ENCODE assay signal across 9 cellular contexts in genomic region chr2:202267495-202267894, GRCh38. TPM values are rescaled to one million over a fixed set of nuclear protein-coding genes. Genes with fewer than 3 reads are reported as not detected.
DNase-seq lines count a peak whose midpoint lies in the region; ATAC-seq, FAIRE-seq and TF ChIP-seq lines count a peak whose summit lies in the region.
"Had no signal": no experiment of that assay in that cellular context is flagged by ENCODE, and none has a peak within 500 bp of the region (broad histone marks: within the 10 kb centered on the region; RNA-seq: fewer than 3 reads in every experiment).

No MANE protein-coding gene starts in this region.

- H2AK5ac ChIP-seq in H9 (ENCODE audit: insufficient read length, low read length), result no peak overlapping the region
- H2AK5ac ChIP-seq in mesenchymal stem cell (ENCODE audit: low read length, severe bottlenecking), result no peak overlapping the region

- H3T11ph ChIP-seq in H9 (ENCODE audit: low read length), result no peak overlapping the region

- peaks cover 0 to 5% (median 0%) of the 10 kb centered on the region in 3 experiments; a peak in 3 of 7 replicates for H3K36me3 Mint-ChIP-seq in H9 (ENCODE audit: insufficient read depth in 1 of 3, low read depth in 3 of 3)

- H2AFZ ChIP-seq in H9 (ENCODE audit: low read length) (no peak overlapping the region), GM12878 (ENCODE audit: control insufficient read depth, low read depth, low read length) (no peak overlapping the region), mesenchymal stem cell (ENCODE audit: low read depth, low read length) (no peak overlapping the region)

- no CpG with 5 or more reads among the region's 9 CpGs for WGBS in H9 (ENCODE audit: extremely low coverage, insufficient read length, low lambda C conversion rate)
- WGBS in GM12878 (ENCODE audit: insufficient coverage, insufficient replicate concordance, low lambda C conversion rate, missing lambda C conversion rate), result under 1% methylated on average over 9 of the region's 9 CpGs
- WGBS in mesenchymal stem cell, result 70% methylated on average over 8 of the region's 9 CpGs

- H3K4me1 ChIP-seq in H9 (ENCODE audit: insufficient read depth, low read length), result peaks cover 2% of the 10 kb centered on the region; the same call in 1 of the 2 replicates
- H3K4me1 ChIP-seq in GM12878 (ENCODE audit: control insufficient read depth, insufficient read depth, low read length), result peaks cover 12% of the 10 kb centered on the region
- peaks cover 7% of the 10 kb centered on the region for H3K4me1 ChIP-seq in mesenchymal stem cell (ENCODE audit: control insufficient read depth, insufficient read depth, low read depth, low read length)

- H3K27me3 ChIP-seq in AG04450 (ENCODE audit: control insufficient read depth, insufficient read depth, low read length) (no peaks in the 10 kb centered on the region), H9 (ENCODE audit: insufficient read depth, low read length) (no peaks in the 10 kb centered on the region), GM12878 (replicated peaks in 1 of 2; ENCODE audit: control insufficient read depth in 2 of 2, insufficient read depth in 2 of 2, low read length in 1 of 2) (no peaks in the 10 kb centered on the region), mesenchymal stem cell (ENCODE audit: control insufficient read depth in 1 of 2, insufficient read depth in 1 of 2, low read length in 2 of 2) (no peaks in the 10 kb centered on the region)

- H3K27ac ChIP-seq in AG04450 (ENCODE audit: low read depth, low read length), result no peak overlapping the region
- no peak overlapping the region for H3K27ac ChIP-seq in H9 (ENCODE audit: insufficient read length, low read depth, low read length)
- H3K27ac ChIP-seq in GM12878 (ENCODE audit: control insufficient read depth, insufficient read depth), result peak overlapping the region; percentile 99
- H3K27ac ChIP-seq in mesenchymal stem cell (ENCODE audit: low read length, poor library complexity, severe bottlenecking), result no peak overlapping the region

- H4K91ac ChIP-seq in H9 (ENCODE audit: insufficient read length, low read depth, low read length) (no peak overlapping the region), mesenchymal stem cell (ENCODE audit: low read length) (no peak overlapping the region)

- no peak overlapping the region for H2BK20ac ChIP-seq in H9 (ENCODE audit: low read depth, low read length, poor library complexity, severe bottlenecking)

- peak overlapping the region; percentile 100 for H3K9ac ChIP-seq in H9 (ENCODE audit: extremely low read depth, insufficient read length, low read length)
- peak overlapping the region; percentile 98 for H3K9ac ChIP-seq in GM12878 (ENCODE audit: control insufficient read depth, insufficient read depth, low read length)
- peak overlapping the region; percentile 98 for H3K9ac ChIP-seq in mesenchymal stem cell (ENCODE audit: low read length)

- no TSS peak for BruUV-seq in GM12878 (replicated peaks; lab: Mats Ljungman, UMichigan)

- no peak for TF ChIP-seq EP300 in GM12878 (IDR thresholded peaks at IDR 0.05; ENCODE audit: borderline replicate concordance in 1 of 2, control insufficient read depth in 1 of 2, low read depth in 2 of 2, low read length in 2 of 2)

- H4K5ac ChIP-seq in H9 (ENCODE audit: insufficient read length, low read depth, low read length), result no peak overlapping the region

- H3K4me1 Mint-ChIP-seq in H9, result peaks cover 12 to 18% of the 10 kb centered on the region in 2 experiments; a peak in 3 of 4 replicates

- RAD21 ChIA-PET in GM12878 (lab: Charles Lee; ENCODE audit: unreplicated experiment), result interaction anchor here (1.5 to 1.6 kb wide), 3 partner anchors 10 to 114 kb away, joined by 4 to 7 read pairs (median 7); no protein-coding TSS in a partner anchor

- H3K4me2 ChIP-seq in H9 (ENCODE audit: insufficient read depth, insufficient read length, low read length) (peak overlapping the region; percentile 99), GM12878 (ENCODE audit: control insufficient read depth, insufficient read depth) (peak overlapping the region; percentile 71), mesenchymal stem cell (ENCODE audit: low read length, poor library complexity, severe bottlenecking) (peak overlapping the region; percentile 82)

- H3K4ac ChIP-seq in H9 (ENCODE audit: low read depth, low read length) (no peak overlapping the region), mesenchymal stem cell (ENCODE audit: low read depth in 1 of 2, low read length in 2 of 2) (no peak overlapping the region)

- H4K8ac ChIP-seq in H9 (replicated peaks; ENCODE audit: insufficient read length, low read depth, low read length) (no peak overlapping the region), mesenchymal stem cell (ENCODE audit: low read length) (no peak overlapping the region)

- intact Hi-C loops in GM12878 (cut with micrococcal nuclease; ENCODE audit: unreplicated experiment), result loop anchor here (5.0 kb wide), 1 partner anchor 110 kb away; the partner anchor contains the start of gene BMPR2

- CTCF ChIA-PET in AG04450 (lab: Charles Lee) (interaction anchor here (1.0 to 3.6 kb wide), 2 partner anchors 11 to 232 kb away, joined by 3 to 15 read pairs; no protein-coding TSS in a partner anchor), GM12878 (lab: Yijun Ruan, JAX) (interaction anchor here (0.7 to 1.3 kb wide), 2 partner anchors 11 to 359 kb away, joined by 3 to 5 read pairs; no protein-coding TSS in a partner anchor)

- H3K79me1 ChIP-seq in H9 (ENCODE audit: insufficient read depth, low read depth, low read length, poor library complexity, severe bottlenecking) (no peaks in the 10 kb centered on the region), mesenchymal stem cell (replicated peaks; ENCODE audit: low read length, poor library complexity, severe bottlenecking) (peaks cover 4% of the 10 kb centered on the region)

- DNase-seq in AG04450 (ENCODE audit: low read depth, low spot score) (no peak), H9 (no peak), GM12878 (ENCODE audit: low read depth, low spot score) (no peak), mesenchymal stem cell (no peak), hippocampal formation (lab: John Stamatoyannopoulos, UW) (no peak)
- no peak for DNase-seq in stimulated activated CD4-positive, alpha-beta T cell treated with anti-CD3 and anti-CD28 coated beads, Interleukin-4, amount 100 ng/mL, for 1 hour
- DNase-seq: NCI-H1694 had no signal

- H3K56ac ChIP-seq in H9 (ENCODE audit: insufficient read length, low read depth, low read length), result no peak overlapping the region

- SMC1A ChIA-PET in GM12878 (lab: Charles Lee; ENCODE audit: uncharacterized antibody, unreplicated experiment), result interaction anchor here (0.7 to 2.5 kb wide), 4 partner anchors 10 to 112 kb away, joined by 3 to 10 read pairs (median 6); partner anchors contain the start of gene SUMO1

- no peak for TF ChIP-seq CTCF in AG04450 (IDR thresholded peaks at IDR 0.05; ENCODE audit: low read depth, low read length)
- no peak for TF ChIP-seq CTCF in H9 (conservative IDR thresholded peaks at IDR 0.05)
- no peak for TF ChIP-seq CTCF in GM12878 (IDR thresholded peaks at IDR 0.05 in 2 of 3, conservative IDR thresholded peaks at IDR 0.05 in 1 of 3; ENCODE audit: control insufficient read depth in 2 of 3, extremely low read depth in 1 of 3, insufficient read depth in 1 of 3, low read depth in 3 of 3, low read length in 3 of 3)

- ATAC-seq in GM12878 (peak; percentile 15; the same call in 1 of the 3 replicates), GM18511 (IDR thresholded peaks at IDR 0.05; ENCODE audit: unreplicated experiment) (no peak), GM18868 (IDR thresholded peaks at IDR 0.05; ENCODE audit: unreplicated experiment) (no peak)

- no peak overlapping the region for H3K23ac ChIP-seq in H9 (ENCODE audit: insufficient read length, low read depth, low read length)
- no peak overlapping the region for H3K23ac ChIP-seq in mesenchymal stem cell (ENCODE audit: low read length in 2 of 2)

- H2BK15ac ChIP-seq in H9 (ENCODE audit: low read depth, low read length) (no peak overlapping the region; the same call in 1 of the 2 replicates), mesenchymal stem cell (ENCODE audit: low read depth, poor library complexity, severe bottlenecking) (no peak overlapping the region)

- in situ Hi-C loops in GM12878 (cut with MboI), result no loop called here

- H3K9me3 ChIP-seq in AG04450 (ENCODE audit: control insufficient read depth, insufficient read depth, low read length) (no peaks in the 10 kb centered on the region; the same call in 1 of the 2 replicates), H9 (ENCODE audit: control insufficient read depth, low read depth, low read length) (no peaks in the 10 kb centered on the region), GM12878 (replicated peaks; ENCODE audit: control insufficient read depth, insufficient read depth, low read length) (no peaks in the 10 kb centered on the region), mesenchymal stem cell (ENCODE audit: control insufficient read depth, low read length) (no peaks in the 10 kb centered on the region)

- FAIRE-seq in GM12878 (lab: Jason Lieb, UNC), result no peak

- H3K27me3 Mint-ChIP-seq in H9 (ENCODE audit: low read depth), result no peaks in the 10 kb centered on the region

- H3K9me3 Mint-ChIP-seq in H9, result no peaks in the 10 kb centered on the region

- TF ChIP-seq RAD21 in GM12878 (IDR thresholded peaks at IDR 0.05; ENCODE audit: insufficient read depth, low read depth, low read length), result no peak

- peak overlapping the region in 1 of 3 experiments; percentile 63; a peak in 1 of 7 replicates for H3K27ac Mint-ChIP-seq in H9

- TF ChIP-seq POLR2A in GM12878 (IDR thresholded peaks at IDR 0.05; ENCODE audit: low read depth, low read length), result no peak

- H3K79me2 ChIP-seq in H9 (ENCODE audit: insufficient read depth, low read length) (peaks cover 63% of the 10 kb centered on the region), GM12878 (ENCODE audit: control insufficient read depth, insufficient read depth, low read length) (peaks cover 73% of the 10 kb centered on the region)

- H3K36me3 ChIP-seq in GM12878 (ENCODE audit: control insufficient read depth in 2 of 2, insufficient read depth in 2 of 2, low read length in 1 of 2) (no peaks in the 10 kb centered on the region), mesenchymal stem cell (ENCODE audit: control insufficient read depth in 1 of 2, insufficient read depth in 2 of 2, low read depth in 1 of 2, low read length in 2 of 2) (peaks cover 0 to 5% of the 10 kb centered on the region in 2 experiments)

- H3K14ac ChIP-seq in H9 (ENCODE audit: insufficient read depth, low read length) (no peak overlapping the region), mesenchymal stem cell (ENCODE audit: low read length in 2 of 2) (no peak overlapping the region)

- H2BK120ac ChIP-seq in H9 (ENCODE audit: low read depth, low read length, poor library complexity, severe bottlenecking) (no peak overlapping the region), mesenchymal stem cell (ENCODE audit: low read depth, low read length) (no peak overlapping the region)

- H2BK5ac ChIP-seq in H9 (ENCODE audit: insufficient read length, low read length) (no peak overlapping the region), mesenchymal stem cell (ENCODE audit: low read depth, low read length, poor library complexity, severe bottlenecking) (no peak overlapping the region)

- H2BK12ac ChIP-seq in H9 (ENCODE audit: insufficient read length, low read depth, low read length) (no peak overlapping the region), mesenchymal stem cell (ENCODE audit: low read length in 2 of 2) (no peak overlapping the region)

- H3K4me3 Mint-ChIP-seq in H9, result no peak overlapping the region

- H3K4me3 ChIP-seq in AG04450 (ENCODE audit: low read depth, low read length) (peak overlapping the region; percentile 99), GM12878 (peak overlapping the region; percentile 89), mesenchymal stem cell (ENCODE audit: insufficient read depth in 1 of 2, low read depth in 1 of 2, low read length in 2 of 2) (peak overlapping the region in 1 of 2 experiments; percentile 100)

- H3K23me2 ChIP-seq in H9 (ENCODE audit: insufficient read length, low read depth, low read length, poor library complexity, severe bottlenecking), result peaks cover 8% of the 10 kb centered on the region

- POLR2A ChIA-PET in AG04450 (lab: Yijun Ruan, JAX) (no interaction called here), GM12878 (lab: Charles Lee) (interaction anchor here (0.6 to 1.7 kb wide), 5 partner anchors 10 to 32 kb away, joined by 3 to 11 read pairs (median 4); no protein-coding TSS in a partner anchor)

- H4K20me1 ChIP-seq in H9 (ENCODE audit: control insufficient read depth, insufficient read depth, insufficient read length), result no peaks in the 10 kb centered on the region
- peaks cover 19% of the 10 kb centered on the region for H4K20me1 ChIP-seq in GM12878 (ENCODE audit: control insufficient read depth, insufficient read depth)

- H3K18ac ChIP-seq in H9 (ENCODE audit: insufficient read length, low read depth, low read length), result no peak overlapping the region
- no peak overlapping the region for H3K18ac ChIP-seq in mesenchymal stem cell (ENCODE audit: low read depth in 1 of 2, low read length in 2 of 2)

RNA-seq across cellular contexts. Expression of gene NOP58, which starts 1.9 kb away (rescaled TPM):
- 41.9 and 63.4 TPM in 2 replicates for polyA plus RNA-seq in AG04450 (2011; rRNA removed)
- 22.3 and 28.9 TPM in 2 replicates for polyA minus RNA-seq in AG04450 (2011; rRNA and poly(A)+ RNA removed)
- 164 and 168 TPM in 2 replicates for total RNA-seq in H9 (2021)
- total RNA-seq in GM12878 (2013; cell fraction: nucleolus; rRNA removed), result 401 and 425 TPM in 2 replicates
- total RNA-seq in GM12878 (2014; rRNA removed), result 131 and 137 TPM in 2 replicates
- 200 and 210 TPM in 2 replicates for total RNA-seq in GM12878 (2014; rRNA removed; fragmentation: Illumina TruSeq; extraction: Trizol)
- total RNA-seq in GM12878 (2021), result 137 and 142 TPM in 2 replicates
- polyA plus RNA-seq in GM12878 (2011; ENCODE audit: low read depth), result 55.2 TPM
- polyA plus RNA-seq in GM12878 (2011; rRNA removed), result 137 and 221 TPM in 2 replicates
- polyA plus RNA-seq in GM12878 (2011; cell fraction: cytosol; rRNA removed), result 38.0 and 44.0 TPM in 2 replicates
- polyA plus RNA-seq in GM12878 (2011; cell fraction: nucleus; rRNA removed), result 120 and 141 TPM in 2 replicates
- 84.9 and 87.4 TPM in 2 replicates for polyA plus RNA-seq in GM12878 (2012)
- polyA plus RNA-seq in GM12878 (2014; fragmentation: Illumina TruSeq; extraction: Trizol), result 224 and 268 TPM in 2 replicates
- 100 to 1,000 TPM; 317 to 327 TPM for polyA plus RNA-seq in GM12878 (2014; fragmentation: Nextera tagmentation; extraction: Ambion mirVana)
- polyA plus RNA-seq in GM12878 (2014; rRNA removed), result 133 and 157 TPM in 2 replicates
- 100 to 1,000 TPM; 259 to 273 TPM for polyA plus RNA-seq in GM12878 (2016; fragmentation: Nextera tagmentation; extraction: Ambion mirVana)
- 62.4 and 97.3 TPM in 2 replicates for polyA minus RNA-seq in GM12878 (2011; rRNA and poly(A)+ RNA removed)
- polyA minus RNA-seq in GM12878 (2011; cell fraction: cytosol; rRNA and poly(A)+ RNA removed), result 31.9 and 39.7 TPM in 2 replicates
- polyA minus RNA-seq in GM12878 (2011; cell fraction: nucleus; rRNA and poly(A)+ RNA removed), result 126 and 245 TPM in 2 replicates
- 65.5 TPM for polyA plus RNA-seq in mesenchymal stem cell (2013, experiment 1 of 2)
- 65.4 TPM for polyA plus RNA-seq in mesenchymal stem cell (2013, experiment 2 of 2)

RNA-seq across cellular contexts. Expression of gene SUMO1, which starts 29.1 kb away (rescaled TPM):
- 138 and 192 TPM in 2 replicates for polyA plus RNA-seq in AG04450 (2011; rRNA removed)
- 48.5 and 82.6 TPM in 2 replicates for polyA minus RNA-seq in AG04450 (2011; rRNA and poly(A)+ RNA removed)
- total RNA-seq in H9 (2021), result 202 and 206 TPM in 2 replicates
- 12.7 and 14.3 TPM in 2 replicates for total RNA-seq in GM12878 (2013; cell fraction: nucleolus; rRNA removed)
- 116 and 138 TPM in 2 replicates for total RNA-seq in GM12878 (2014; rRNA removed)
- total RNA-seq in GM12878 (2014; rRNA removed; fragmentation: Illumina TruSeq; extraction: Trizol), result 167 and 169 TPM in 2 replicates
- 101 and 105 TPM in 2 replicates for total RNA-seq in GM12878 (2021)
- 58.0 TPM for polyA plus RNA-seq in GM12878 (2011; ENCODE audit: low read depth)
- polyA plus RNA-seq in GM12878 (2011; rRNA removed), result 133 and 195 TPM in 2 replicates
- polyA plus RNA-seq in GM12878 (2011; cell fraction: cytosol; rRNA removed), result 32.7 and 33.3 TPM in 2 replicates
- 25.2 and 29.7 TPM in 2 replicates for polyA plus RNA-seq in GM12878 (2011; cell fraction: nucleus; rRNA removed)
- polyA plus RNA-seq in GM12878 (2012), result 102 and 135 TPM in 2 replicates
- polyA plus RNA-seq in GM12878 (2014; fragmentation: Illumina TruSeq; extraction: Trizol), result 232 and 336 TPM in 2 replicates
- polyA plus RNA-seq in GM12878 (2014; fragmentation: Nextera tagmentation; extraction: Ambion mirVana), result 100 to 1,000 TPM; 351 to 458 TPM
- polyA plus RNA-seq in GM12878 (2014; rRNA removed), result 96.8 and 123 TPM in 2 replicates
- 100 to 1,000 TPM; 285 to 293 TPM for polyA plus RNA-seq in GM12878 (2016; fragmentation: Nextera tagmentation; extraction: Ambion mirVana)
- polyA minus RNA-seq in GM12878 (2011; rRNA and poly(A)+ RNA removed), result 32.3 and 51.6 TPM in 2 replicates
- polyA minus RNA-seq in GM12878 (2011; cell fraction: cytosol; rRNA and poly(A)+ RNA removed), result 26.7 and 31.4 TPM in 2 replicates
- polyA minus RNA-seq in GM12878 (2011; cell fraction: nucleus; rRNA and poly(A)+ RNA removed), result 8.9 and 9.8 TPM in 2 replicates
- 159 TPM for polyA plus RNA-seq in mesenchymal stem cell (2013, experiment 1 of 2)
- 162 TPM for polyA plus RNA-seq in mesenchymal stem cell (2013, experiment 2 of 2)
